ENCODE assay signal across 19 cellular contexts in genomic region chr1:1124508-1124785, GRCh38. TPM values are rescaled to one million over a fixed set of nuclear protein-coding genes. Genes with fewer than 3 reads are reported as not detected.
"Had no signal": no experiment of that assay in that cellular context is flagged by ENCODE, and none has a peak within 500 bp of the region (broad histone marks: within the 10 kb centered on the region; RNA-seq: fewer than 3 reads in every experiment).

No MANE protein-coding gene starts in this region.

- H3K4me3 ChIP-seq: body of pancreas, lung, ovary, psoas muscle, thyroid gland had no signal

- H3K9me3 ChIP-seq: body of pancreas, ovary, psoas muscle, thyroid gland had no signal

- H3K36me3 Mint-ChIP-seq: activated CD8-positive, alpha-beta memory T cell treated with anti-CD3 and anti-CD28 coated beads, Interleukin-2, amount 10 ng/mL, durations not matched to agents 7 days and 5 days; stimulated activated memory B cell treated with anti-CD40 and anti-IgM and Interleukin-4, amounts not matched to agents 10 μg/mL and 1 μg/mL and 100 μg/mL, for 72 hours had no signal

- H3K4me1 ChIP-seq: psoas muscle had no signal

- ATAC-seq: activated CD8-positive, alpha-beta memory T cell treated with anti-CD3 and anti-CD28 coated beads, Interleukin-2, amount 10 ng/mL, durations not matched to agents 7 days and 5 days; body of pancreas; left cardiac atrium; psoas muscle; sciatic nerve; stimulated activated memory B cell treated with anti-CD40 and anti-IgM and Interleukin-4, amounts not matched to agents 10 μg/mL and 1 μg/mL and 100 μg/mL, for 72 hours had no signal

- DNase-seq: activated B cell treated with CpG ODN at 0.5 μM for 24 hours; activated CD4-positive, alpha-beta memory T cell treated with anti-CD3 and anti-CD28 coated beads, Interleukin-2, amount 10 ng/mL, durations not matched to agents 7 days and 5 days; activated CD8-positive, alpha-beta memory T cell treated with anti-CD3 and anti-CD28 coated beads, Interleukin-2, amount 10 ng/mL, durations not matched to agents 7 days and 5 days; activated naive CD4-positive, alpha-beta T cell treated with anti-CD3 and anti-CD28 coated beads for 36 hours; activated T-cell treated with anti-CD3 and anti-CD28 coated beads, Interleukin-2, amount 50 U/mL, for 1 hour; hippocampal formation; ovary; stimulated activated CD4-positive, alpha-beta T cell treated with anti-CD3 and anti-CD28 coated beads, Interleukin-4, amount 100 ng/mL, for 24 hours; thyroid gland had no signal

- H3K9me3 Mint-ChIP-seq: activated B cell treated with CpG ODN at 0.5 μM for 24 hours; activated CD4-positive, alpha-beta memory T cell treated with anti-CD3 and anti-CD28 coated beads, Interleukin-2, amount 10 ng/mL, durations not matched to agents 7 days and 5 days; activated naive CD4-positive, alpha-beta T cell treated with anti-CD3 and anti-CD28 coated beads for 36 hours; activated T-helper 2 cell treated with anti-CD3 and anti-CD28 coated beads, Interferon-gamma antibody, Interleukin-2, Interleukin-4, amounts not matched to agents 10 μg/mL and 5 μg/mL and 100 μg/mL, durations not matched to agents 14 hours and 24 hours and 36 hours had no signal

- H3K27ac Mint-ChIP-seq: activated CD8-positive, alpha-beta memory T cell treated with anti-CD3 and anti-CD28 coated beads, Interleukin-2, amount 10 ng/mL, durations not matched to agents 7 days and 5 days; activated naive CD4-positive, alpha-beta T cell treated with anti-CD3 and anti-CD28 coated beads for 36 hours; activated T-helper 2 cell treated with anti-CD3 and anti-CD28 coated beads, Interferon-gamma antibody, Interleukin-2, Interleukin-4, amounts not matched to agents 10 μg/mL and 5 μg/mL and 100 μg/mL, durations not matched to agents 14 hours and 24 hours and 36 hours; stimulated activated memory B cell treated with anti-CD40 and anti-IgM and Interleukin-4, amounts not matched to agents 10 μg/mL and 1 μg/mL and 100 μg/mL, for 72 hours; T-helper 2 cell treated with Interferon-gamma antibody and Interleukin-4, amounts not matched to agents 5 μg/mL and 100 μg/mL, for 36 hours had no signal

- H3K36me3 ChIP-seq: ovary, thyroid gland had no signal

- H3K27me3 ChIP-seq: body of pancreas, ovary, thyroid gland had no signal

- H3K27ac ChIP-seq: ovary, psoas muscle, thyroid gland had no signal

- H3K4me3 Mint-ChIP-seq: activated CD4-positive, alpha-beta memory T cell treated with anti-CD3 and anti-CD28 coated beads, Interleukin-2, amount 10 ng/mL, durations not matched to agents 7 days and 5 days; activated naive CD4-positive, alpha-beta T cell treated with anti-CD3 and anti-CD28 coated beads for 36 hours; stimulated activated memory B cell treated with anti-CD40 and anti-IgM and Interleukin-4, amounts not matched to agents 10 μg/mL and 1 μg/mL and 100 μg/mL, for 72 hours had no signal

RNA-seq across cellular contexts. Expression of gene TTLL10, which starts 49.2 kb away (rescaled TPM):
- total RNA-seq: activated CD4-positive, alpha-beta memory T cell treated with anti-CD3 and anti-CD28 coated beads, Interleukin-2, amount 10 ng/mL, durations not matched to agents 7 days and 5 days; activated CD8-positive, alpha-beta memory T cell treated with anti-CD3 and anti-CD28 coated beads, Interleukin-2, amount 10 ng/mL, durations not matched to agents 7 days and 5 days; activated naive CD4-positive, alpha-beta T cell treated with anti-CD3 and anti-CD28 coated beads for 36 hours; activated T-helper 2 cell treated with anti-CD3 and anti-CD28 coated beads, Interferon-gamma antibody, Interleukin-2, Interleukin-4, amounts not matched to agents 10 μg/mL and 5 μg/mL and 100 μg/mL, durations not matched to agents 14 hours and 24 hours and 36 hours; dermis microvascular lymphatic vessel endothelial cell; left cardiac atrium had no signal

RNA-seq across cellular contexts. Expression of gene RNF223, which starts 50.3 kb away (rescaled TPM):
- total RNA-seq: activated B cell treated with CpG ODN at 0.5 μM for 24 hours; activated CD4-positive, alpha-beta memory T cell treated with anti-CD3 and anti-CD28 coated beads, Interleukin-2, amount 10 ng/mL, durations not matched to agents 7 days and 5 days; activated CD8-positive, alpha-beta memory T cell treated with anti-CD3 and anti-CD28 coated beads, Interleukin-2, amount 10 ng/mL, durations not matched to agents 7 days and 5 days; activated naive CD4-positive, alpha-beta T cell treated with anti-CD3 and anti-CD28 coated beads for 36 hours; activated T-helper 2 cell treated with anti-CD3 and anti-CD28 coated beads, Interferon-gamma antibody, Interleukin-2, Interleukin-4, amounts not matched to agents 10 μg/mL and 5 μg/mL and 100 μg/mL, durations not matched to agents 14 hours and 24 hours and 36 hours; cardiac septum; left cardiac atrium; psoas muscle; sciatic nerve; thyroid gland had no signal
